ENCODE assay signal across 1 cellular context in the genomic region with DNA sequence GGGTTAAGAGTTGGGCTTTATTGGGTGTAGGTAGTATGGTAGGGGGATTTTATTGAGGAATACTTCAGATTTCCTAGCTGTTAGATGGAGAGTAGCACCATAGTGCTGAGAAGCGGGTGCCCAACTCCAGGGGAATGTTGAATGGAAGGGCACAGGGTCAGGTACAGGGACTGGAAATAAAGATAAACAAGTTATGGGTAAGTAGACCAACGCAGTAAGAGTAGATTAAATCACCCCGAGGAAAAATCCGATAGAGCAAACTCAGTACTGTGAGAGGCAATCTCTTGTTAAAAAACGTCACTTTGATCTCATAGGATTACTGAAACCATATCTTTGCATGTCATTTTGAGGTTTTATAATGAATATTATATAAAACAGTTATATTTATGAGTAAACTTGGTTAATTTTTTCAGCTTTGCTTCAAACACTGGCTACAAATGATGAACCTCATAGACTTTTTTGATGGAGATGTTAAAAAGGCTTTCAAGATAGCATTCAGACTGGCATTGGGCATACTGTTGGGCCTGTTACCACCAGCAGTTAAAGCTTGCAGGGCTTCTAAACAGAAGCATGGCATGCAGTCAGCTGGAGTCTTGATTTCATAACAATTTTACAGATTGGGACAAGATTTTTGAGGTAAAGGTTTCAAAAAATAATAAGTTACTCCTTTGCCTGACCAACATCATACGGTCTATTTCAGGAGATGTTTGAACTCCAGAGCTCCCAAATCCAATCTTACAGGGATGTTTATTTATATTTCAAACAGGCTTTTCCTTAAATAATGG.
TF ChIP-seq lines count a peak whose summit lies in the region.

No MANE protein-coding gene starts in this region.

TF ChIP-seq in H1, 55 proteins besides CTCF, POLR2A, EP300 and RAD21:
- TF ChIP-seq RFX5 (IDR thresholded peaks at IDR 0.05; ENCODE audit: borderline replicate concordance, low read depth, low read length) (no peak), POLR2AphosphoS5 (IDR thresholded peaks at IDR 0.05; ENCODE audit: low read depth, low read length) (no peak)
